In the genomic region with DNA sequence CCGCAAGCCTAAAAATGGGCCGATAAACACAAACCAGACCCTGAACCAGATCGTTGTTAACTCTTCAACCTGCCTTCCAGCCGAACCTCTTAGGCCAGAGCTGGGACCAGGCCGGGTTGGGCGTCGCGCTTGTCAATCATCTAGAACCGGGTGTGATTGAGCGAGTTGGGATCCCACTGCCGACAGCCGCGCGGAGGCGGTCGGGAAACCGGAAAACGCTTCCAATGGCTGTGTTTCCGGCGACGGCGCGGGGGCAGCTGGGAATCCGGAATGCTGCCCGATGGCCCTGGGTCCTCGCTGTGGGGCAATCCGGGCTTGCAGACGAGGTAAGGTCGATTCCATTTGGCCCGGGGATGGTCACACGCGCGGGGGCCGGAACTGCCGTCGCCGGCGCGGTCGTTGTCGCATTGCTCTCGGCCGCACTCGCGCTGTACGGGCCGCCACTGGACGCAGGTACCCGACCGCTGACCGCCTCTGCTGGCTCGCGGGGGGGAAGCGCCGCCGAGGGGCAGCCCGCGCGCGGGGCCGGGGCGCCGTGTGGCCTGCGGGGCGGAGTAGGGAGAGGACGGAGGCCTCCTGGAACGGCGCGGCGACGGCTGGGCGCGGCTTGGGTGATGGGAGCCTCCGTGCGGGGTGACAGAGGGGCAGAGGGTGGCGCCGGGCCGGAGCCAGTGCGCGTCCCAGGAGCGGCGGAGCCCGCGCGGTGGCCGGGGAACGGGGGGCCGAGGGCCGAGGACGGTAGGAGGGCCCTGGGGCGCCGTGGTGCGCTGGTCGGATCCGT, we compare ENCODE assay signal across 8 cellular contexts. TPM values are rescaled to one million over a fixed set of nuclear protein-coding genes. Genes with fewer than 3 reads are reported as not detected.
DNase-seq lines count a peak whose midpoint lies in the region; TF ChIP-seq lines count a peak whose summit lies in the region.

Gene NAXD, plus strand, starts transcription at position 224 of the 781 bp plus-strand sequence. Its CDS starts 57 bp downstream, at position 281.

- in situ Hi-C loops in endometrial microvascular endothelial cells (cut with HindIII; ENCODE audit: inconsistent ontology term, low pct_unique_long_range_greater_than_20kb, low sequenced_read_pairs), result no loop called here

- DNase-seq in COLO829 (ENCODE audit: low spot score) (peak; percentile 98), GM20000 (ENCODE audit: low spot score) (peak; percentile 98), HT-29 (ENCODE audit: low spot score) (peak; percentile 99), NOMO-1 treated with dmso at 0.1 percent for 144 hours (lab: John Stamatoyannopoulos, UW; ENCODE audit: unreplicated experiment) (peak; percentile 71), mesenteric fat pad (ENCODE audit: low spot score) (peak; percentile 97)
- DNase-seq in activated CD8-positive, alpha-beta memory T cell treated with anti-CD3 and anti-CD28 coated beads, Interleukin-2, amount 50 U/mL, for 24 hours (ENCODE audit: extremely low read depth), result peak; percentile 73
- peak; percentile 63 for DNase-seq in stimulated activated CD8-positive, alpha-beta memory T cell treated with anti-CD3 and anti-CD28 coated beads, Interleukin-15, amount 100 ng/mL, for 24 hours (ENCODE audit: low read depth)

- no peak for TF ChIP-seq CTCF in GM20000 (IDR thresholded peaks at IDR 0.05; ENCODE audit: extremely low read depth, missing control alignments)

RNA-seq across cellular contexts. Expression of gene NAXD, which starts in this region (rescaled TPM):
- 43.3 and 44.5 TPM in 2 replicates for total RNA-seq in HT-29 (2014; rRNA removed; shearing (Covaris generic))
- total RNA-seq in endometrial microvascular endothelial cells (ENCODE audit: inconsistent ontology term) (18.3 TPM), mesenteric fat pad (20.1 TPM)

Comparison
In these comparisons a context has a peak if more than half of its experiments do, and no peak if none do; other contexts are left out.
1. Peak in every context shown above with its lines: DNase-seq.